ENCODE assay signal across 9 cellular contexts in genomic region chr6:33694401-33694931, GRCh38. TPM values are rescaled to one million over a fixed set of nuclear protein-coding genes. Genes with fewer than 3 reads are reported as not detected.
A peak's percentile ranks its signal among the peaks of the same experiment; 100 is the strongest.
DNase-seq lines count a peak whose midpoint lies in the region; ATAC-seq and TF ChIP-seq lines count a peak whose summit lies in the region.
"Had no signal": no experiment of that assay in that cellular context is flagged by ENCODE, and none has a peak within 500 bp of the region (broad histone marks: within the 10 kb centered on the region; RNA-seq: fewer than 3 reads in every experiment).

No MANE protein-coding gene starts in this region.

- peak overlapping the region; percentile 82 for H3K14ac ChIP-seq in IMR-90 (replicated peaks; ENCODE audit: low read depth, low read length)

- no peaks in the 10 kb centered on the region for H3K9me3 ChIP-seq in IMR-90 (ENCODE audit: control insufficient read depth, insufficient read depth, low read length)
- no peaks in the 10 kb centered on the region for H3K9me3 ChIP-seq in osteoblast (ENCODE audit: low read depth, low read length)
- H3K9me3 ChIP-seq in aorta (ENCODE audit: control insufficient read depth, low read length), result no peaks in the 10 kb centered on the region

- H3K36me3 ChIP-seq in IMR-90 (ENCODE audit: control insufficient read depth, insufficient read depth, low read length) (peaks cover 18% of the 10 kb centered on the region), osteoblast (ENCODE audit: insufficient read depth, low read length) (peaks cover 57% of the 10 kb centered on the region), aorta (ENCODE audit: control insufficient read depth in 1 of 2, insufficient read depth in 2 of 2, low read length in 1 of 2) (no peaks in the 10 kb centered on the region)

- peak overlapping the region; percentile 54 for H3K4me3 Mint-ChIP-seq in activated CD4-positive, alpha-beta T cell treated with anti-CD3 and anti-CD28 coated beads, Interleukin-2, amount 10 ng/mL, durations not matched to agents 24 days and 14 days

- H4K91ac ChIP-seq in IMR-90 (ENCODE audit: insufficient read depth, low read depth, low read length), result peak overlapping the region; percentile 38

- no peak for TF ChIP-seq POLR2A in IMR-90 (IDR thresholded peaks at IDR 0.05; ENCODE audit: low read depth, low read length)

- TF ChIP-seq CTCF in IMR-90 (conservative IDR thresholded peaks at IDR 0.05; ENCODE audit: low read depth, low read length), result no peak
- no peak for TF ChIP-seq CTCF in choroid plexus epithelial cell (conservative IDR thresholded peaks at IDR 0.05; ENCODE audit: low read depth, low read length)
- no peak for TF ChIP-seq CTCF in osteoblast (IDR thresholded peaks at IDR 0.05; ENCODE audit: extremely low read depth, low read depth, low read length)

- H3K4me2 ChIP-seq in IMR-90 (ENCODE audit: low read depth, low read length), result no peak overlapping the region
- H3K4me2 ChIP-seq in osteoblast (ENCODE audit: insufficient read depth, low read length), result peak overlapping the region; percentile 27

- H3K9ac ChIP-seq in IMR-90 (ENCODE audit: low read depth, low read length), result no peak overlapping the region

- peak overlapping the region; percentile 90 for H2AK9ac ChIP-seq in IMR-90 (replicated peaks; ENCODE audit: low read depth, low read length, poor library complexity)

- BruUV-seq in IMR-90 (replicated peaks; lab: Mats Ljungman, UMichigan), result no TSS peak

- peaks cover 62% of the 10 kb centered on the region for H3K36me3 Mint-ChIP-seq in activated CD4-positive, alpha-beta T cell treated with anti-CD3 and anti-CD28 coated beads, Interleukin-2, amount 10 ng/mL, durations not matched to agents 24 days and 14 days (ENCODE audit: low read depth)

- H3K4me3 ChIP-seq in IMR-90 (ENCODE audit: insufficient read depth, low read depth, low read length) (no peak overlapping the region), choroid plexus epithelial cell (ENCODE audit: low read depth, low read length) (no peak overlapping the region), osteoblast (ENCODE audit: insufficient read depth, low read length) (no peak overlapping the region), aorta (ENCODE audit: low read length in 2 of 2) (no peak overlapping the region)

- H2BK5ac ChIP-seq in IMR-90 (ENCODE audit: low read depth, low read length, poor library complexity, severe bottlenecking), result peak overlapping the region; percentile 27

- intact Hi-C loops in IMR-90 (cut with micrococcal nuclease) (no loop called here), aorta (cut with DNase I) (no loop called here)
- intact Hi-C loops in activated CD4-positive, alpha-beta T cell treated with anti-CD3 and anti-CD28 coated beads, Interleukin-2, amount 10 ng/mL, durations not matched to agents 24 days and 14 days (cut with micrococcal nuclease), result loop anchor here (5.0 to 10.0 kb wide), 2 partner anchors 62 to 240 kb away; partner anchors contain the start of gene ZBTB9

- H2AK5ac ChIP-seq in IMR-90 (ENCODE audit: low read depth, low read length), result peak overlapping the region; percentile 61; the same call in 1 of the 2 replicates

- H4K5ac ChIP-seq in IMR-90 (ENCODE audit: low read depth, low read length), result 0 out of 2 replicates have a peak overlapping the region, but pooled peaks have one; percentile 1

- peak overlapping the region; percentile 48; the same call in 1 of the 2 replicates for H2BK120ac ChIP-seq in IMR-90 (ENCODE audit: low read depth, low read length)

- CTCF ChIA-PET in IMR-90 (lab: Yijun Ruan, JAX), result interaction anchor here (1.0 to 1.7 kb wide), 3 partner anchors 8 to 22 kb away, joined by 3 to 4 read pairs (median 3); partner anchors contain the start of gene UQCC2

- peak; percentile 38 for DNase-seq in IMR-90
- DNase-seq in activated CD4-positive, alpha-beta T cell treated with anti-CD3 and anti-CD28 coated beads, Interleukin-2, amount 10 ng/mL, durations not matched to agents 24 days and 14 days, result peak; percentile 82
- DNase-seq in choroid plexus epithelial cell (ENCODE audit: low read depth), result peak; percentile 24
- DNase-seq in osteoblast (ENCODE audit: insufficient read length, low spot score, missing footprints), result peak; percentile 97
- no peak for DNase-seq in aorta

- H4K20me1 ChIP-seq in IMR-90 (ENCODE audit: insufficient read depth, low read length) (peaks cover 8% of the 10 kb centered on the region; the same call in 1 of the 2 replicates), osteoblast (ENCODE audit: insufficient read depth, low read length) (no peaks in the 10 kb centered on the region)

- H3K79me2 ChIP-seq in osteoblast (ENCODE audit: insufficient read depth, low read length), result peaks cover 9% of the 10 kb centered on the region

- peak; percentile 32 for ATAC-seq in IMR-90 (ENCODE audit: low read depth)
- ATAC-seq in HG03135 (IDR thresholded peaks at IDR 0.05; ENCODE audit: unreplicated experiment), result no peak
- ATAC-seq in aorta (ENCODE audit: low FRiP score), result no peak
- no peak for ATAC-seq in HG03280 (IDR thresholded peaks at IDR 0.05; ENCODE audit: unreplicated experiment)
- ATAC-seq in GM21528 (IDR thresholded peaks at IDR 0.05; ENCODE audit: low FRiP score, unreplicated experiment), result no peak

- no CpG with 5 or more reads among the region's 19 CpGs for WGBS in IMR-90 (ENCODE audit: extremely low coverage in 2 of 2, insufficient read length in 1 of 2), 2 experiments
- 67 to 76% methylated on average over 19 of the region's 19 CpGs for WGBS in aorta, 2 donors

- H3K27me3 ChIP-seq in IMR-90 (ENCODE audit: control insufficient read depth, insufficient read depth, low read length) (no peaks in the 10 kb centered on the region), osteoblast (ENCODE audit: insufficient read depth, low read length) (no peaks in the 10 kb centered on the region), aorta (ENCODE audit: control insufficient read depth in 1 of 2, insufficient read depth in 2 of 2, low read length in 1 of 2) (no peaks in the 10 kb centered on the region)

- peak overlapping the region; percentile 54 for H3K23ac ChIP-seq in IMR-90 (ENCODE audit: low read depth, low read length)

- H3K79me1 ChIP-seq in IMR-90 (ENCODE audit: low read depth in 1 of 2, low read length in 2 of 2), result peaks cover 0 to 27% of the 10 kb centered on the region in 2 experiments; a peak in 2 of 4 replicates

- peaks cover 20% of the 10 kb centered on the region for H3K4me1 ChIP-seq in IMR-90 (ENCODE audit: control insufficient read depth, insufficient read depth, low read length)
- peaks cover 47% of the 10 kb centered on the region for H3K4me1 ChIP-seq in osteoblast (ENCODE audit: insufficient read depth, low read length)
- H3K4me1 ChIP-seq in aorta (ENCODE audit: control insufficient read depth in 1 of 2, insufficient read depth in 2 of 2, low read length in 2 of 2), result no peaks in the 10 kb centered on the region

- H3K4me1 Mint-ChIP-seq in activated CD4-positive, alpha-beta T cell treated with anti-CD3 and anti-CD28 coated beads, Interleukin-2, amount 10 ng/mL, durations not matched to agents 24 days and 14 days, result peaks cover 57% of the 10 kb centered on the region

- no peaks in the 10 kb centered on the region for H3K27me3 Mint-ChIP-seq in activated CD4-positive, alpha-beta T cell treated with anti-CD3 and anti-CD28 coated beads, Interleukin-2, amount 10 ng/mL, durations not matched to agents 24 days and 14 days

- H2BK15ac ChIP-seq in IMR-90 (ENCODE audit: low read depth, low read length), result peak overlapping the region; percentile 7; the same call in 1 of the 3 replicates

- peak overlapping the region; percentile 87 for H3K27ac Mint-ChIP-seq in activated CD4-positive, alpha-beta T cell treated with anti-CD3 and anti-CD28 coated beads, Interleukin-2, amount 10 ng/mL, durations not matched to agents 24 days and 14 days

- H2AFZ ChIP-seq in IMR-90 (replicated peaks; ENCODE audit: low read length, poor library complexity), result peak overlapping the region; percentile 74
- H2AFZ ChIP-seq in osteoblast (ENCODE audit: low read length), result peak overlapping the region; percentile 4

- TF ChIP-seq RAD21 in IMR-90 (IDR thresholded peaks at IDR 0.05; ENCODE audit: low read length), result no peak

- H3K4ac ChIP-seq in IMR-90 (ENCODE audit: low read depth, low read length), result peak overlapping the region; percentile 66

- peak overlapping the region; percentile 16; the same call in 1 of the 2 replicates for H3K27ac ChIP-seq in IMR-90 (ENCODE audit: insufficient read depth, low read length)
- peak overlapping the region; percentile 71 for H3K27ac ChIP-seq in osteoblast (ENCODE audit: low read depth, low read length)
- H3K27ac ChIP-seq in aorta (ENCODE audit: low read depth in 1 of 2, low read length in 2 of 2), result no peak overlapping the region

- H2BK20ac ChIP-seq in IMR-90 (ENCODE audit: low read depth, low read length), result peak overlapping the region; percentile 32; the same call in 1 of the 2 replicates

- no peaks in the 10 kb centered on the region for H3K9me3 Mint-ChIP-seq in activated CD4-positive, alpha-beta T cell treated with anti-CD3 and anti-CD28 coated beads, Interleukin-2, amount 10 ng/mL, durations not matched to agents 24 days and 14 days

- H4K8ac ChIP-seq in IMR-90 (ENCODE audit: low read depth in 2 of 2, low read length in 2 of 2), result peak overlapping the region in 1 of 2 experiments; percentile 62; a peak in 2 of 4 replicates

- in situ Hi-C loops in IMR-90 (cut with MboI; ENCODE audit: low sequenced_read_pairs), result no loop called here

- H3K56ac ChIP-seq in IMR-90 (ENCODE audit: extremely low read depth, insufficient read depth, low read length), result no peak overlapping the region

- H3K9me1 ChIP-seq in IMR-90 (ENCODE audit: insufficient read depth, low read length), result peaks cover 25% of the 10 kb centered on the region

- dilution Hi-C loops in IMR-90 (cut with HindIII; ENCODE audit: low sequenced_read_pairs, unreplicated experiment), result no loop called here

- H3K18ac ChIP-seq in IMR-90 (ENCODE audit: low read depth, low read length), result no peak overlapping the region

- POLR2A ChIA-PET in IMR-90 (lab: Charles Lee; ENCODE audit: unreplicated experiment), result no interaction called here

TF ChIP-seq in IMR-90, 13 proteins besides CTCF, POLR2A, EP300 and RAD21 (continues in another document):
- TF ChIP-seq NFE2L2 (IDR thresholded peaks at IDR 0.05; ENCODE audit: low read depth, low read length), result no peak

RNA-seq across cellular contexts. Expression of gene UQCC2, which starts 17.0 kb away (rescaled TPM):
- total RNA-seq in IMR-90 (2012; rRNA removed) (13.8 and 23.1 TPM in 2 replicates), osteoblast (15.2 and 20.0 TPM in 2 replicates), aorta (10 to 100 TPM; 19.5 to 24.0 TPM)
- polyA plus RNA-seq in IMR-90 (2012; rRNA removed) (34.5 and 44.5 TPM in 2 replicates), aorta (10 to 100 TPM; 14.7 to 48.2 TPM)
- polyA plus RNA-seq in IMR-90 (2012; cell fraction: cytosol; rRNA removed), result 28.0 and 38.5 TPM in 2 replicates
- polyA plus RNA-seq in IMR-90 (2012; cell fraction: nucleus; rRNA removed; ENCODE audit: low replicate concordance), result 18.4 and 25.0 TPM in 2 replicates
- total RNA-seq in activated CD4-positive, alpha-beta T cell treated with anti-CD3 and anti-CD28 coated beads, Interleukin-2, amount 10 ng/mL, durations not matched to agents 24 days and 14 days, result 131 and 137 TPM in 2 replicates

RNA-seq across cellular contexts. Expression of gene IP6K3, which starts 52.2 kb away (rescaled TPM):
- total RNA-seq in IMR-90 (2012; rRNA removed) (0.18 and 0.28 TPM in 2 replicates), osteoblast (under 0.01 and 0.29 TPM in 2 replicates), aorta (1 to 10 TPM in 1 of 2 donors, not detected in 1; 1.0 TPM)
- polyA plus RNA-seq in IMR-90 (2012; rRNA removed) (0.51 and 0.52 TPM in 2 replicates), aorta (under 1 TPM in 1 of 2 donors, not detected in 1; 0.63 TPM)
- polyA plus RNA-seq in IMR-90 (2012; cell fraction: cytosol; rRNA removed), result 0.22 and 0.62 TPM in 2 replicates
- 0.39 and 0.49 TPM in 2 replicates for polyA plus RNA-seq in IMR-90 (2012; cell fraction: nucleus; rRNA removed; ENCODE audit: low replicate concordance)
- not detected in 2 replicates for total RNA-seq in activated CD4-positive, alpha-beta T cell treated with anti-CD3 and anti-CD28 coated beads, Interleukin-2, amount 10 ng/mL, durations not matched to agents 24 days and 14 days
- polyA plus RNA-seq: neural cell had no signal

Comparison
In these comparisons a context has a peak if more than half of its experiments do, and no peak if none do; other contexts are left out.
1. DNase-seq: peak in IMR-90 (single experiment), activated CD4-positive, alpha-beta T cell treated with anti-CD3 and anti-CD28 coated beads, Interleukin-2, amount 10 ng/mL, durations not matched to agents 24 days and 14 days (single experiment), choroid plexus epithelial cell (single experiment) and osteoblast (single experiment); none in aorta (0 of 2).
2. H3K27ac ChIP-seq: peak in IMR-90 (single experiment) and osteoblast (single experiment); none in aorta (0 of 2).